8 cellular contexts compared by ENCODE assay signal in the genomic region with DNA sequence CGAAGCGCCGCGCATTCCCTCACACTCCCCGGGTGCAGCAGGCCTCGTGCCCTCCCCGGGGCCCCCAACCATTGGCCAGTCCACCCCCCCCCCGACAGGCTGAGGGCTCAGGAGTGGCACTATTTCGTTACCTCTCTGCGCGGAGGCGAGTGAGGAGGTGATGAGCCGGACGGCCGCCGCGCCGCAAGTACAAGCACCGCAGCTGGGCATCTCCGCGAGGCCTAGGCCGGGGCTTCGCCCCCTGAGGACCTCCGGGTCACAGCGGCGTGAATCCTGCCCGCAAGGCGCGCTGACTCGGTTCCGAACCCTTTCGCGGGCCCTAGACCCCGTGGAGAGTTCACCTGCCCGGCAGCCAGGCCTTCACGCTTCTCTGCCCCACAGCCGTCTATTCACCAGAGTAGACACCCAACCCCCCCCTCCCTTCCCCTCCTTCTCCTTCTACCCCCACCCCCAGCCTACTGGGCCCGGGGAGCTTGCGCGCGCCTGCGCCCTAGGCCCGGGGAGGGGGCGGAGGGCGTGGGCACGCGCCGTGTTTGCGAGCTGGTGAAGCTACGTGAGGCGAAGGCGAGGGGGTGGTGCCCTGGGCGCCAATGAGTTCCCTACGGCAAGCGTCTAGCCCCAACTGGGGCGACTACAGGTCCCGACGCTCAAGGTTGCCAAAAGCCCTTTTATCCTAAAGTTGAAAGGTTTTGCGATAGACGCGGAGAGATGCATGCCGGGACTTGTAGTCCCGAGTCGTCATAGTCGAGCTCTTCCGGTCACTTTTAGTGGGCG. TPM values are rescaled to one million over a fixed set of nuclear protein-coding genes. Genes with fewer than 3 reads are reported as not detected.
DNase-seq lines count a peak whose midpoint lies in the region; ATAC-seq and TF ChIP-seq lines count a peak whose summit lies in the region.

A gene (minus strand): TSS at position 399 of the 774 bp plus-strand sequence. CDS start 189 bp downstream, at position 210.

- H3K4me3 ChIP-seq in adrenal gland (peak within 1 kb of the TSS; percentile 69 to 97 (median 90)), heart right ventricle (peak within 1 kb of the TSS; percentile 78 to 99 (median 86)), transverse colon (peak within 1 kb of the TSS; percentile 70 to 97 (median 86))

- H3K9me3 ChIP-seq in adrenal gland (replicated peaks in 1 of 3) (no peaks in the 10 kb centered on the region), heart right ventricle (no peaks in the 10 kb centered on the region), transverse colon (no peaks in the 10 kb centered on the region)

- peaks cover 0 to under 1% of the 10 kb centered on the region in 2 donors for H3K36me3 ChIP-seq in adrenal gland (replicated peaks in 1 of 2)
- peaks cover 0 to 14% (median 0%) of the 10 kb centered on the region in 9 donors for H3K36me3 ChIP-seq in heart right ventricle
- H3K36me3 ChIP-seq in transverse colon = no peaks in the 10 kb centered on the region

- intact Hi-C loops in adrenal gland (cut with DNase I) (loop anchor here in 1 of 2 donors (5.0 kb wide), 2 partner anchors 87 to 112 kb away; a partner anchor contains a TSS), heart right ventricle (cut with DNase I) (loop anchor here in 4 of 10 donors (2.0 to 5.0 kb wide), 5 partner anchors 87 to 202 kb away; a partner anchor contains a TSS), transverse colon (cut with DNase I; ENCODE audit: low total_unique reads) (no loop called here)

- 0 to 3% (median 0%) methylated on average over 8 to 67 of the region's 67 CpGs for WGBS in adrenal gland, 4 donors
- WGBS in heart right ventricle, 2 donors = 0 to 1% methylated on average over 61 to 67 of the region's 67 CpGs
- WGBS in transverse colon (ENCODE audit: low coverage in 1 of 2), 2 donors = 1% methylated on average over 56 of the region's 67 CpGs; no CpG with 5 or more reads in 1 of the 2 donors

- TF ChIP-seq POLR2A in adrenal gland (IDR thresholded peaks at IDR 0.05) (peak in 1 of 2 donors; percentile 89), transverse colon (IDR thresholded peaks at IDR 0.05) (peak; percentile 80)

- H3K27me3 ChIP-seq in adrenal gland (no peaks in the 10 kb centered on the region), heart right ventricle (no peaks in the 10 kb centered on the region), transverse colon (no peaks in the 10 kb centered on the region)

- DNase-seq in GM13976 (ENCODE audit: low spot score) (peak; percentile 95), NCI-H146 treated with DMSO at 0.1 percent for 48 hours (lab: John Stamatoyannopoulos, UW; ENCODE audit: unreplicated experiment) (peak; percentile 74), T-helper 1 cell (peak; percentile 87 to 97 (median 89)), adrenal gland (peak; percentile 93 to 98 (median 96)), heart right ventricle (peak; percentile 91), pons (ENCODE audit: low spot score) (peak; percentile 95), transverse colon (peak; percentile 93)

- in situ Hi-C loops in GM13976 (cut with MboI; ENCODE audit: low sequenced_read_pairs, unreplicated experiment) = loop anchor here (25.0 kb wide), 1 partner anchor 102 kb away; a partner anchor contains a TSS
- in situ Hi-C loops in transverse colon (cut with MboI; ENCODE audit: low pct_ligation_motif_present in 1 of 4, low pct_unique_long_range_greater_than_20kb in 1 of 4, low sequenced_read_pairs in 3 of 4) = loop anchor here in 3 of 4 donors (10.0 kb wide), 2 partner anchors 90 to 110 kb away; a partner anchor contains a TSS

- H3K27ac ChIP-seq in adrenal gland = peak within 1 kb of the TSS; percentile 88 to 94 (median 92)
- peak within 1 kb of the TSS; percentile 83 to 99 (median 95) for H3K27ac ChIP-seq in heart right ventricle
- peak within 1 kb of the TSS; percentile 95 to 98 (median 96) for H3K27ac ChIP-seq in transverse colon

- TF ChIP-seq EP300 in transverse colon (IDR thresholded peaks at IDR 0.05; ENCODE audit: low read depth) = no peak

- TF ChIP-seq CTCF in GM13976 (IDR thresholded peaks at IDR 0.05; ENCODE audit: borderline replicate concordance, control extremely low read depth, extremely low read depth, insufficient read depth, missing control alignments) (no peak), adrenal gland (IDR thresholded peaks at IDR 0.05) (no peak), heart right ventricle (IDR thresholded peaks at IDR 0.05) (no peak), transverse colon (IDR thresholded peaks at IDR 0.05) (no peak)

- peak; percentile 62 for ATAC-seq in HG02870 (IDR thresholded peaks at IDR 0.05; ENCODE audit: unreplicated experiment)
- peak; percentile 94 to 97 (median 97) for ATAC-seq in heart right ventricle

- H3K4me1 ChIP-seq in adrenal gland (replicated peaks in 1 of 2) (peaks cover 22 to 26% of the 10 kb centered on the region in 2 donors), heart right ventricle (peaks cover 3 to 39% (median 31%) of the 10 kb centered on the region in 9 donors), transverse colon (peaks cover 9 to 40% (median 24%) of the 10 kb centered on the region in 4 donors)

RNA-seq across cellular contexts. Expression of the gene that starts here (rescaled TPM):
- total RNA-seq in adrenal gland = 10 to 100 TPM; 34.3 to 70.7 (median 49.7) TPM
- 10 to 100 TPM; 10.4 to 69.1 (median 11.3) TPM for polyA plus RNA-seq in adrenal gland
- 10 to 100 TPM; 57.8 to 67.6 (median 60.8) TPM for total RNA-seq in heart right ventricle
- polyA plus RNA-seq in heart right ventricle = 10 to 100 TPM in 1 of 2 donors, 1 to 10 TPM in 1; 8.5 to 14.9 TPM
- 10 to 100 TPM; 12.0 to 72.2 (median 57.4) TPM for total RNA-seq in transverse colon

Comparison
In these comparisons a context has a peak if more than half of its experiments do, and no peak if none do; other contexts are left out.
1. Peak in every context shown above with its lines: DNase-seq, ATAC-seq, H3K4me3 ChIP-seq and H3K27ac ChIP-seq.